ENCODE assay signal across 25 cellular contexts in genomic region chr4:5791654-5792053, GRCh38.
"Had no signal": no experiment of that assay in that cellular context is flagged by ENCODE, and none has a peak within 500 bp of the region (broad histone marks: within the 10 kb centered on the region; RNA-seq: fewer than 3 reads in every experiment).

No MANE protein-coding gene starts in this region.

- H3K9me3 Mint-ChIP-seq: activated CD4-positive, alpha-beta memory T cell treated with anti-CD3 and anti-CD28 coated beads for 36 hours; activated CD4-positive, alpha-beta T cell treated with anti-CD3 and anti-CD28 coated beads, Interleukin-2, amount 10 ng/mL, durations not matched to agents 7 days and 5 days; activated naive CD8-positive, alpha-beta T cell treated with anti-CD3 and anti-CD28 coated beads, Interleukin-2, amount 10 ng/mL, durations not matched to agents 7 days and 5 days had no signal

- H3K36me3 ChIP-seq: adrenal gland had no signal

- ATAC-seq: Panc1 had no signal

- H3K4me2 ChIP-seq: SK-N-SH had no signal

- H3K9me3 ChIP-seq: adrenal gland, SJCRH30, SK-N-SH had no signal

- H3K9ac ChIP-seq: SK-N-SH had no signal

- H3K27me3 Mint-ChIP-seq: activated CD4-positive, alpha-beta memory T cell treated with anti-CD3 and anti-CD28 coated beads for 36 hours; activated CD4-positive, alpha-beta T cell treated with anti-CD3 and anti-CD28 coated beads, Interleukin-2, amount 10 ng/mL, durations not matched to agents 7 days and 5 days; activated naive CD8-positive, alpha-beta T cell treated with anti-CD3 and anti-CD28 coated beads, Interleukin-2, amount 10 ng/mL, durations not matched to agents 7 days and 5 days had no signal

- H3K27ac Mint-ChIP-seq: activated CD4-positive, alpha-beta memory T cell treated with anti-CD3 and anti-CD28 coated beads for 36 hours; activated CD4-positive, alpha-beta T cell treated with anti-CD3 and anti-CD28 coated beads, Interleukin-2, amount 10 ng/mL, durations not matched to agents 7 days and 5 days; activated naive CD8-positive, alpha-beta T cell treated with anti-CD3 and anti-CD28 coated beads, Interleukin-2, amount 10 ng/mL, durations not matched to agents 7 days and 5 days had no signal

- H3K36me3 Mint-ChIP-seq: activated CD4-positive, alpha-beta memory T cell treated with anti-CD3 and anti-CD28 coated beads for 36 hours; activated naive CD8-positive, alpha-beta T cell treated with anti-CD3 and anti-CD28 coated beads, Interleukin-2, amount 10 ng/mL, durations not matched to agents 7 days and 5 days had no signal

- H3K4me1 ChIP-seq: adrenal gland, SJCRH30 had no signal

- H3K4me3 ChIP-seq: adrenal gland, SJCRH30 had no signal

- H3K27me3 ChIP-seq: adrenal gland, SJCRH30 had no signal

- H3K4me1 Mint-ChIP-seq: activated CD4-positive, alpha-beta T cell treated with anti-CD3 and anti-CD28 coated beads, Interleukin-2, amount 10 ng/mL, durations not matched to agents 7 days and 5 days; activated naive CD8-positive, alpha-beta T cell treated with anti-CD3 and anti-CD28 coated beads, Interleukin-2, amount 10 ng/mL, durations not matched to agents 7 days and 5 days had no signal

- H3K4me3 Mint-ChIP-seq: activated CD4-positive, alpha-beta memory T cell treated with anti-CD3 and anti-CD28 coated beads for 36 hours; activated CD4-positive, alpha-beta T cell treated with anti-CD3 and anti-CD28 coated beads, Interleukin-2, amount 10 ng/mL, durations not matched to agents 7 days and 5 days; activated naive CD8-positive, alpha-beta T cell treated with anti-CD3 and anti-CD28 coated beads, Interleukin-2, amount 10 ng/mL, durations not matched to agents 7 days and 5 days had no signal

- H3K27ac ChIP-seq: adrenal gland, RWPE1, SJCRH30, VCaP had no signal

- DNase-seq: activated CD4-positive, alpha-beta memory T cell treated with anti-CD3 and anti-CD28 coated beads for 36 hours; activated CD4-positive, alpha-beta T cell treated with anti-CD3 and anti-CD28 coated beads, Interleukin-2, amount 10 ng/mL, durations not matched to agents 7 days and 5 days; activated CD4-positive, CD25-positive, alpha-beta regulatory T cell; activated CD8-positive, alpha-beta memory T cell treated with anti-CD3 and anti-CD28 coated beads, Interleukin-2, amount 50 U/mL, for 48 hours; activated naive CD4-positive, alpha-beta T cell treated with anti-CD3 and anti-CD28 coated beads, Interleukin-2, amount 50 U/mL, for 16 hours; activated naive CD8-positive, alpha-beta T cell treated with anti-CD3 and anti-CD28 coated beads, Interleukin-2, amount 10 ng/mL, durations not matched to agents 7 days and 5 days; activated T-cell treated with anti-CD3 and anti-CD28 coated beads, Interleukin-2, amount 50 U/mL, for 1 hour; adrenal gland; anterior cingulate cortex; MM.1S; NCI-H1105; NCI-H1436 treated with DMSO at 0.1 percent for 48 hours; NCI-H187; NCI-H2081; NCI-H510A treated with DMSO at 0.1 percent for 48 hours; NCI-H69; NK-92 treated with Interleukin-12 subunit alpha and Interleukin-12 subunit beta, amount 100 ng/mL, for 24 hours; OCI-M1; Right ventricle myocardium superior; SJCRH30; SK-N-SH; T-helper 1 cell had no signal
